In genomic region chr5:163459465-163459887, GRCh38 we compare ENCODE assay signal across 8 cellular contexts. TPM values are rescaled to one million over a fixed set of nuclear protein-coding genes. Genes with fewer than 3 reads are reported as not detected.
DNase-seq lines count a peak whose midpoint lies in the region; ATAC-seq and TF ChIP-seq lines count a peak whose summit lies in the region.

No MANE protein-coding gene starts in this region.

- peaks cover 47% of the 10 kb centered on the region for H3K36me3 Mint-ChIP-seq in CD4-positive, alpha-beta T cell (ENCODE audit: low read depth)
- H3K36me3 Mint-ChIP-seq in activated T-helper 1 cell treated with anti-CD3 and anti-CD28 coated beads, Interleukin-12 subunit alpha, Interleukin-12 subunit beta, Interleukin-2, Interleukin-4 antibody, amounts not matched to agents 30 ng/mL and 10 ng/mL and 1 ng/mL, durations not matched to agents 14 hours and 24 hours and 36 hours (ENCODE audit: low read depth): peaks cover 28% of the 10 kb centered on the region

- no peaks in the 10 kb centered on the region for H3K9me3 ChIP-seq in CD4-positive, alpha-beta T cell (ENCODE audit: control insufficient read depth, low read length)
- no peaks in the 10 kb centered on the region for H3K9me3 ChIP-seq in subcutaneous abdominal adipose tissue (ENCODE audit: control insufficient read depth in 5 of 5, low read length in 5 of 5)

- TF ChIP-seq CTCF in CD4-positive, alpha-beta T cell (IDR thresholded peaks at IDR 0.05): no peak

- H3K4me1 ChIP-seq in subcutaneous abdominal adipose tissue (ENCODE audit: control insufficient read depth in 5 of 5, insufficient read depth in 5 of 5, low read length in 5 of 5): peaks cover 4 to 33% (median 29%) of the 10 kb centered on the region in 5 donors

- no peak for ATAC-seq in CD4-positive, alpha-beta T cell (ENCODE audit: poor library complexity)
- ATAC-seq in GM19455 (IDR thresholded peaks at IDR 0.05; ENCODE audit: unreplicated experiment) (peak; percentile 3), HG03520 (IDR thresholded peaks at IDR 0.05; ENCODE audit: unreplicated experiment) (peak; percentile 1)

- DNase-seq in CD4-positive, alpha-beta T cell: no peak
- no peak for DNase-seq in activated T-helper 1 cell treated with anti-CD3 and anti-CD28 coated beads, Interleukin-12 subunit alpha, Interleukin-12 subunit beta, Interleukin-2, Interleukin-4 antibody, amounts not matched to agents 30 ng/mL and 10 ng/mL and 1 ng/mL, durations not matched to agents 14 hours and 24 hours and 36 hours (ENCODE audit: low spot score)
- DNase-seq in iris pigment epithelial cell (ENCODE audit: low read depth) (peak; percentile 52), AG20443 (ENCODE audit: low spot score) (no peak), HuH-7 (ENCODE audit: low spot score) (no peak)

- H3K4me1 Mint-ChIP-seq in CD4-positive, alpha-beta T cell (ENCODE audit: low read depth): peaks cover 61% of the 10 kb centered on the region
- H3K4me1 Mint-ChIP-seq in activated T-helper 1 cell treated with anti-CD3 and anti-CD28 coated beads, Interleukin-12 subunit alpha, Interleukin-12 subunit beta, Interleukin-2, Interleukin-4 antibody, amounts not matched to agents 30 ng/mL and 10 ng/mL and 1 ng/mL, durations not matched to agents 14 hours and 24 hours and 36 hours (ENCODE audit: low read depth): peaks cover 43% of the 10 kb centered on the region

- H3K27ac Mint-ChIP-seq in CD4-positive, alpha-beta T cell: peak overlapping the region; percentile 99
- peak overlapping the region; percentile 97 for H3K27ac Mint-ChIP-seq in activated T-helper 1 cell treated with anti-CD3 and anti-CD28 coated beads, Interleukin-12 subunit alpha, Interleukin-12 subunit beta, Interleukin-2, Interleukin-4 antibody, amounts not matched to agents 30 ng/mL and 10 ng/mL and 1 ng/mL, durations not matched to agents 14 hours and 24 hours and 36 hours

- peak overlapping the region; percentile 95 for H3K4me3 Mint-ChIP-seq in CD4-positive, alpha-beta T cell
- H3K4me3 Mint-ChIP-seq in activated T-helper 1 cell treated with anti-CD3 and anti-CD28 coated beads, Interleukin-12 subunit alpha, Interleukin-12 subunit beta, Interleukin-2, Interleukin-4 antibody, amounts not matched to agents 30 ng/mL and 10 ng/mL and 1 ng/mL, durations not matched to agents 14 hours and 24 hours and 36 hours: peak overlapping the region; percentile 96

- peak overlapping the region; percentile 76 to 92 (median 88) for H3K4me3 ChIP-seq in subcutaneous abdominal adipose tissue (ENCODE audit: low read depth in 1 of 5, low read length in 5 of 5)

- H3K27ac ChIP-seq in CD4-positive, alpha-beta T cell (ENCODE audit: low read depth, low read length): peak overlapping the region; percentile 93
- peak overlapping the region; percentile 92 for H3K27ac ChIP-seq in subcutaneous abdominal adipose tissue (ENCODE audit: low read depth, low read length)

- H3K36me3 ChIP-seq in subcutaneous abdominal adipose tissue (ENCODE audit: control insufficient read depth in 5 of 5, insufficient read depth in 5 of 5, low read length in 5 of 5): peaks cover 0 to 7% (median 7%) of the 10 kb centered on the region in 5 donors

- POLR2A ChIA-PET in CD4-positive, alpha-beta T cell (lab: Charles Lee): interaction anchor here (1.0 to 6.1 kb wide), 10 partner anchors 11 to 51 kb away, joined by 3 to 343 read pairs (median 16); partner anchors contain the start of genes CCNG1 and MAT2B

- no peaks in the 10 kb centered on the region for H3K9me3 Mint-ChIP-seq in CD4-positive, alpha-beta T cell
- H3K9me3 Mint-ChIP-seq in activated T-helper 1 cell treated with anti-CD3 and anti-CD28 coated beads, Interleukin-12 subunit alpha, Interleukin-12 subunit beta, Interleukin-2, Interleukin-4 antibody, amounts not matched to agents 30 ng/mL and 10 ng/mL and 1 ng/mL, durations not matched to agents 14 hours and 24 hours and 36 hours: no peaks in the 10 kb centered on the region

- intact Hi-C loops in CD4-positive, alpha-beta T cell (cut with DNase I, micrococcal nuclease): loop anchor here in 1 of 2 experiments (2.0 kb wide), 1 partner anchor 17 kb away; no protein-coding TSS in a partner anchor
- intact Hi-C loops in activated T-helper 1 cell treated with anti-CD3 and anti-CD28 coated beads, Interleukin-12 subunit alpha, Interleukin-12 subunit beta, Interleukin-2, Interleukin-4 antibody, amounts not matched to agents 30 ng/mL and 10 ng/mL and 1 ng/mL, durations not matched to agents 14 hours and 24 hours and 36 hours (cut with micrococcal nuclease): no loop called here

- H3K9ac ChIP-seq in subcutaneous abdominal adipose tissue (ENCODE audit: low read length in 5 of 5): peak overlapping the region; percentile 65 to 98 (median 96)

- H3K27me3 ChIP-seq in CD4-positive, alpha-beta T cell (ENCODE audit: control insufficient read depth, insufficient read depth, low read length): no peaks in the 10 kb centered on the region
- peaks cover 0 to 3% (median 0%) of the 10 kb centered on the region in 5 donors for H3K27me3 ChIP-seq in subcutaneous abdominal adipose tissue (ENCODE audit: control insufficient read depth in 5 of 5, insufficient read depth in 4 of 5, low read length in 5 of 5)

- H3K27me3 Mint-ChIP-seq in CD4-positive, alpha-beta T cell: no peaks in the 10 kb centered on the region
- H3K27me3 Mint-ChIP-seq in activated T-helper 1 cell treated with anti-CD3 and anti-CD28 coated beads, Interleukin-12 subunit alpha, Interleukin-12 subunit beta, Interleukin-2, Interleukin-4 antibody, amounts not matched to agents 30 ng/mL and 10 ng/mL and 1 ng/mL, durations not matched to agents 14 hours and 24 hours and 36 hours (ENCODE audit: insufficient read depth): no peaks in the 10 kb centered on the region

- CTCF ChIA-PET in CD4-positive, alpha-beta T cell (lab: Charles Lee): interaction anchor here (0.5 to 2.9 kb wide), 10 partner anchors 11 to 51 kb away, joined by 3 to 17 read pairs (median 6); partner anchors contain the start of genes CCNG1 and MAT2B

RNA-seq across cellular contexts. Expression of gene NUDCD2, which starts 0.4 kb away (rescaled TPM):
- 10 to 100 TPM; 18.0 to 18.9 TPM for total RNA-seq in CD4-positive, alpha-beta T cell
- total RNA-seq in activated T-helper 1 cell treated with anti-CD3 and anti-CD28 coated beads, Interleukin-12 subunit alpha, Interleukin-12 subunit beta, Interleukin-2, Interleukin-4 antibody, amounts not matched to agents 30 ng/mL and 10 ng/mL and 1 ng/mL, durations not matched to agents 14 hours and 24 hours and 36 hours: 39.3 and 44.0 TPM in 2 replicates

RNA-seq across cellular contexts. Expression of gene HMMR, which starts 1.0 kb away (rescaled TPM):
- under 1 TPM; 0.42 to 0.74 TPM for total RNA-seq in CD4-positive, alpha-beta T cell
- total RNA-seq in activated T-helper 1 cell treated with anti-CD3 and anti-CD28 coated beads, Interleukin-12 subunit alpha, Interleukin-12 subunit beta, Interleukin-2, Interleukin-4 antibody, amounts not matched to agents 30 ng/mL and 10 ng/mL and 1 ng/mL, durations not matched to agents 14 hours and 24 hours and 36 hours: 25.5 and 26.8 TPM in 2 replicates

RNA-seq across cellular contexts. Expression of gene CCNG1, which starts 22.1 kb away (rescaled TPM):
- total RNA-seq in CD4-positive, alpha-beta T cell: 100 to 1,000 TPM; 114 to 116 TPM
- total RNA-seq in activated T-helper 1 cell treated with anti-CD3 and anti-CD28 coated beads, Interleukin-12 subunit alpha, Interleukin-12 subunit beta, Interleukin-2, Interleukin-4 antibody, amounts not matched to agents 30 ng/mL and 10 ng/mL and 1 ng/mL, durations not matched to agents 14 hours and 24 hours and 36 hours: 72.3 and 77.8 TPM in 2 replicates

RNA-seq across cellular contexts. Expression of gene MAT2B, which starts 45.9 kb away (rescaled TPM):
- 10 to 100 TPM; 33.0 to 34.7 TPM for total RNA-seq in CD4-positive, alpha-beta T cell
- total RNA-seq in activated T-helper 1 cell treated with anti-CD3 and anti-CD28 coated beads, Interleukin-12 subunit alpha, Interleukin-12 subunit beta, Interleukin-2, Interleukin-4 antibody, amounts not matched to agents 30 ng/mL and 10 ng/mL and 1 ng/mL, durations not matched to agents 14 hours and 24 hours and 36 hours: 113 and 116 TPM in 2 replicates

Comparison
In these comparisons a context has a peak if more than half of its experiments do, and no peak if none do; other contexts are left out.
1. RNA of gene HMMR, which starts 1.0 kb away (total RNA-seq): 25.5 to 26.8 TPM in activated T-helper 1 cell treated with anti-CD3 and anti-CD28 coated beads, Interleukin-12 subunit alpha, Interleukin-12 subunit beta, Interleukin-2, Interleukin-4 antibody, amounts not matched to agents 30 ng/mL and 10 ng/mL and 1 ng/mL, durations not matched to agents 14 hours and 24 hours and 36 hours; 0.42 to 0.74 TPM in CD4-positive, alpha-beta T cell; every median in the first group is over 10 times any median in the second.